ENCODE assay signal across 18 cellular contexts in genomic region chr2:236767951-236768350, GRCh38.
DNase-seq lines count a peak whose midpoint lies in the region; ATAC-seq and TF ChIP-seq lines count a peak whose summit lies in the region.
"Had no signal": no experiment of that assay in that cellular context is flagged by ENCODE, and none has a peak within 500 bp of the region (broad histone marks: within the 10 kb centered on the region; RNA-seq: fewer than 3 reads in every experiment).

No MANE protein-coding gene starts in this region.

- no peaks in the 10 kb centered on the region for H3K4me1 Mint-ChIP-seq in activated T-cell treated with anti-CD3 and anti-CD28 coated beads, Interleukin-2, amount 50 U/mL, for 72 hours (ENCODE audit: low read depth)

- no peak overlapping the region for H4K91ac ChIP-seq in mesenchymal stem cell (ENCODE audit: low read length)

- H3K79me1 ChIP-seq in mesenchymal stem cell (replicated peaks; ENCODE audit: low read length, poor library complexity, severe bottlenecking): no peaks in the 10 kb centered on the region

- H3K36me3 ChIP-seq in BLaER1 treated with 17β-estradiol and CSF1 and Interleukin-3, amounts not matched to agents 10 nM and 100 nM: no peaks in the 10 kb centered on the region
- no peaks in the 10 kb centered on the region for H3K36me3 ChIP-seq in SJCRH30
- no peaks in the 10 kb centered on the region for H3K36me3 ChIP-seq in mesenchymal stem cell (ENCODE audit: control insufficient read depth in 1 of 2, insufficient read depth in 2 of 2, low read depth in 1 of 2, low read length in 2 of 2)
- H3K36me3 ChIP-seq in smooth muscle cell (ENCODE audit: low read depth): no peaks in the 10 kb centered on the region
- H3K36me3 ChIP-seq: BLaER1, HAP-1 had no signal

- H3K4me2 ChIP-seq in BLaER1 treated with 17β-estradiol and CSF1 and Interleukin-3, amounts not matched to agents 10 nM and 100 nM: peak overlapping the region; percentile 6 to 83 (median 75); a peak in 14 of 22 replicates
- no peak overlapping the region for H3K4me2 ChIP-seq in mesenchymal stem cell (ENCODE audit: low read length, poor library complexity, severe bottlenecking)
- no peak overlapping the region for H3K4me2 ChIP-seq in smooth muscle cell
- H3K4me2 ChIP-seq: GM23338, KMS-11, PC-9 had no signal

- peak overlapping the region in 1 of 2 experiments; percentile 50 for H2BK12ac ChIP-seq in mesenchymal stem cell (ENCODE audit: low read length in 2 of 2)

- H2BK15ac ChIP-seq in mesenchymal stem cell (ENCODE audit: low read depth, poor library complexity, severe bottlenecking): no peak overlapping the region

- no peak overlapping the region for H3K4me3 ChIP-seq in BLaER1 treated with 17β-estradiol and CSF1 and Interleukin-3, amounts not matched to agents 10 nM and 100 nM
- H3K4me3 ChIP-seq in SJCRH30 (no peak overlapping the region), mesenchymal stem cell (ENCODE audit: insufficient read depth in 1 of 2, low read depth in 1 of 2, low read length in 2 of 2) (no peak overlapping the region), smooth muscle cell (no peak overlapping the region)
- H3K4me3 ChIP-seq: BLaER1, GM23338, HAP-1, PC-9 had no signal

- H3K4ac ChIP-seq in mesenchymal stem cell (ENCODE audit: low read depth in 1 of 2, low read length in 2 of 2): no peak overlapping the region

- H4K8ac ChIP-seq in mesenchymal stem cell (ENCODE audit: low read length): no peak overlapping the region

- no peaks in the 10 kb centered on the region for H4K20me1 ChIP-seq in BLaER1 treated with 17β-estradiol and CSF1 and Interleukin-3, amounts not matched to agents 10 nM and 100 nM
- no peaks in the 10 kb centered on the region for H4K20me1 ChIP-seq in smooth muscle cell (ENCODE audit: low read depth)
- H4K20me1 ChIP-seq: BLaER1 had no signal

- H3K9me3 ChIP-seq in BLaER1 treated with 17β-estradiol and CSF1 and Interleukin-3, amounts not matched to agents 10 nM and 100 nM (replicated peaks in 1 of 11): peaks cover 14 to 24% (median 20%) of the 10 kb centered on the region in 11 experiments
- 0 out of 2 replicates have a peak, but pooled peaks cover 3% of the 10 kb centered on the region for H3K9me3 ChIP-seq in SJCRH30 (replicated peaks)
- H3K9me3 ChIP-seq in mesenchymal stem cell (ENCODE audit: control insufficient read depth, low read length): peaks cover 19% of the 10 kb centered on the region
- H3K9me3 ChIP-seq in smooth muscle cell (replicated peaks; ENCODE audit: low read depth): no peaks in the 10 kb centered on the region
- H3K9me3 ChIP-seq: HAP-1 had no signal

- DNase-seq in SJCRH30 (no peak), mesenchymal stem cell (no peak), smooth muscle cell (lab: John Stamatoyannopoulos, UW; ENCODE audit: unreplicated experiment) (no peak), islet precursor cell (no peak)
- DNase-seq in activated T-cell treated with anti-CD3 and anti-CD28 coated beads, Interleukin-2, amount 50 U/mL, for 72 hours: no peak
- no peak for DNase-seq in stimulated activated naive CD4-positive, alpha-beta T cell treated with Interleukin-2 at 50 U/mL for 16 hours (lab: John Stamatoyannopoulos, UW)
- DNase-seq: CD8-positive, alpha-beta T cell; DND-41; NCI-H146; NCI-H2029; NCI-H2227 treated with DMSO at 0.1 percent for 48 hours; NCI-H510A; PC-9 had no signal

- H3K9me3 Mint-ChIP-seq in activated T-cell treated with anti-CD3 and anti-CD28 coated beads, Interleukin-2, amount 50 U/mL, for 72 hours: no peaks in the 10 kb centered on the region
- H3K9me3 Mint-ChIP-seq: CD8-positive, alpha-beta T cell had no signal

- H2BK5ac ChIP-seq in mesenchymal stem cell (ENCODE audit: low read depth, low read length, poor library complexity, severe bottlenecking): peak overlapping the region; percentile 58

- H3K27me3 ChIP-seq in BLaER1 treated with 17β-estradiol and CSF1 and Interleukin-3, amounts not matched to agents 10 nM and 100 nM: no peaks in the 10 kb centered on the region
- H3K27me3 ChIP-seq in SJCRH30 (no peaks in the 10 kb centered on the region), mesenchymal stem cell (ENCODE audit: control insufficient read depth in 1 of 2, insufficient read depth in 1 of 2, low read length in 2 of 2) (no peaks in the 10 kb centered on the region), smooth muscle cell (ENCODE audit: low read depth) (no peaks in the 10 kb centered on the region)
- H3K27me3 ChIP-seq: BLaER1 had no signal

- no peaks in the 10 kb centered on the region for H3K36me3 Mint-ChIP-seq in activated T-cell treated with anti-CD3 and anti-CD28 coated beads, Interleukin-2, amount 50 U/mL, for 72 hours (ENCODE audit: insufficient read depth in 2 of 2)
- H3K36me3 Mint-ChIP-seq: CD8-positive, alpha-beta T cell had no signal

- H3K18ac ChIP-seq in mesenchymal stem cell (ENCODE audit: low read depth in 1 of 2, low read length in 2 of 2): no peak overlapping the region

- peaks cover 16% of the 10 kb centered on the region for H3F3A ChIP-seq in smooth muscle cell (ENCODE audit: low read depth)

- H2BK120ac ChIP-seq in mesenchymal stem cell (ENCODE audit: low read depth, low read length): no peak overlapping the region

- no peak for ATAC-seq in activated T-cell treated with anti-CD3 and anti-CD28 coated beads, Interleukin-2, amount 50 U/mL, for 72 hours (replicated peaks in 1 of 2)
- ATAC-seq: CD8-positive, alpha-beta T cell; GM23338 had no signal

- H3K23ac ChIP-seq in mesenchymal stem cell (ENCODE audit: low read length in 2 of 2): no peak overlapping the region

- peak overlapping the region; percentile 85 for H2AK5ac ChIP-seq in mesenchymal stem cell (ENCODE audit: low read length, severe bottlenecking)

- peak overlapping the region in 3 of 11 experiments; percentile 5 to 76 (median 15); a peak in 2 of 22 replicates for H3K27ac ChIP-seq in BLaER1 treated with 17β-estradiol and CSF1 and Interleukin-3, amounts not matched to agents 10 nM and 100 nM
- H3K27ac ChIP-seq in SJCRH30: peak overlapping the region; percentile 81; the same call in 1 of the 2 replicates
- peak overlapping the region; percentile 63 for H3K27ac ChIP-seq in mesenchymal stem cell (ENCODE audit: low read length, poor library complexity, severe bottlenecking)
- H3K27ac ChIP-seq in smooth muscle cell (ENCODE audit: low read depth): peak overlapping the region; percentile 94
- H3K27ac ChIP-seq: BLaER1, KMS-11 had no signal

- no peak overlapping the region for H3K4me3 Mint-ChIP-seq in activated T-cell treated with anti-CD3 and anti-CD28 coated beads, Interleukin-2, amount 50 U/mL, for 72 hours
- H3K4me3 Mint-ChIP-seq: CD8-positive, alpha-beta T cell; GM23338 had no signal

- 93% methylated on average over 7 of the region's 7 CpGs for WGBS in mesenchymal stem cell
- 87% methylated on average over 7 of the region's 7 CpGs for WGBS in smooth muscle cell (ENCODE audit: low lambda C conversion rate)

- H3K14ac ChIP-seq in mesenchymal stem cell (ENCODE audit: low read length in 2 of 2): no peak overlapping the region

- no peak for TF ChIP-seq CTCF in smooth muscle cell (IDR thresholded peaks at IDR 0.05; ENCODE audit: borderline replicate concordance, insufficient read depth, poor library complexity, severe bottlenecking)

- H3K27ac Mint-ChIP-seq in activated T-cell treated with anti-CD3 and anti-CD28 coated beads, Interleukin-2, amount 50 U/mL, for 72 hours: no peak overlapping the region
- H3K27ac Mint-ChIP-seq: CD8-positive, alpha-beta T cell; GM23338 had no signal

- H3K27me3 Mint-ChIP-seq in activated T-cell treated with anti-CD3 and anti-CD28 coated beads, Interleukin-2, amount 50 U/mL, for 72 hours (ENCODE audit: low read depth): peaks cover 4% of the 10 kb centered on the region

- no peaks in the 10 kb centered on the region for H3K79me2 ChIP-seq in smooth muscle cell (ENCODE audit: low read depth)

- 0 out of 22 replicates have a peak overlapping the region, but pooled peaks of 1 of the 11 experiments have one; percentile 5 for H3K9ac ChIP-seq in BLaER1 treated with 17β-estradiol and CSF1 and Interleukin-3, amounts not matched to agents 10 nM and 100 nM
- no peak overlapping the region for H3K9ac ChIP-seq in mesenchymal stem cell (ENCODE audit: low read length)
- H3K9ac ChIP-seq in smooth muscle cell (ENCODE audit: low read depth): peak overlapping the region; percentile 33
- H3K9ac ChIP-seq: BLaER1, KMS-11 had no signal

- peaks cover 12 to 44% (median 34%) of the 10 kb centered on the region in 10 experiments; a peak in 19 of 20 replicates for H3K4me1 ChIP-seq in BLaER1 treated with 17β-estradiol and CSF1 and Interleukin-3, amounts not matched to agents 10 nM and 100 nM
- peaks cover 46% of the 10 kb centered on the region for H3K4me1 ChIP-seq in SJCRH30
- peaks cover 19% of the 10 kb centered on the region for H3K4me1 ChIP-seq in mesenchymal stem cell (ENCODE audit: control insufficient read depth, insufficient read depth, low read depth, low read length)
- H3K4me1 ChIP-seq in smooth muscle cell (ENCODE audit: low read depth): peaks cover 14% of the 10 kb centered on the region

- no peak overlapping the region for H2AFZ ChIP-seq in mesenchymal stem cell (ENCODE audit: low read depth, low read length)
- H2AFZ ChIP-seq in smooth muscle cell (ENCODE audit: low read depth): no peak overlapping the region
- H2AFZ ChIP-seq: GM23338, PC-9 had no signal

Comparison
In these comparisons a context has a peak if more than half of its experiments do, and no peak if none do; other contexts are left out.
1. H3K4me2 ChIP-seq: peak in BLaER1 treated with 17β-estradiol and CSF1 and Interleukin-3, amounts not matched to agents 10 nM and 100 nM (11 of 11); none in mesenchymal stem cell (single experiment) and smooth muscle cell (single experiment).